Comparison of ENCODE assay signal across 17 cellular contexts in genomic region chr14:96893966-96894622, GRCh38.
DNase-seq lines count a peak whose midpoint lies in the region; ATAC-seq and TF ChIP-seq lines count a peak whose summit lies in the region.
"Had no signal": no experiment of that assay in that cellular context is flagged by ENCODE, and none has a peak within 500 bp of the region (broad histone marks: within the 10 kb centered on the region; RNA-seq: fewer than 3 reads in every experiment).

No MANE protein-coding gene starts in this region.

- no peak overlapping the region for H3K4me2 ChIP-seq in mammary epithelial cell (ENCODE audit: insufficient read depth, low read depth, low read length)

- no peaks in the 10 kb centered on the region for H3K27me3 Mint-ChIP-seq in MCF 10A (ENCODE audit: insufficient read depth, unreplicated experiment)
- no peaks in the 10 kb centered on the region for H3K27me3 Mint-ChIP-seq in activated T-helper 17 cell treated with anti-CD3 and anti-CD28 coated beads, Interleukin-2, amount 50 U/mL, for 72 hours

- intact Hi-C loops in MCF 10A (cut with micrococcal nuclease) (no loop called here), mammary epithelial cell (cut with micrococcal nuclease) (no loop called here)

- in situ Hi-C loops in mammary epithelial cell (cut with MboI; ENCODE audit: low sequenced_read_pairs in 2 of 2), result no loop called here

- H3K4me3 Mint-ChIP-seq in MCF 10A (ENCODE audit: unreplicated experiment), result no peak overlapping the region
- no peak overlapping the region for H3K4me3 Mint-ChIP-seq in activated T-helper 17 cell treated with anti-CD3 and anti-CD28 coated beads, Interleukin-2, amount 50 U/mL, for 72 hours
- no peak overlapping the region for H3K4me3 Mint-ChIP-seq in stimulated activated effector memory CD8-positive, alpha-beta T cell treated with anti-CD3 and anti-CD28 coated beads, Interleukin-12 subunit alpha, Interleukin-12 subunit beta, amount 100 ng/mL, for 72 hours

- peak overlapping the region; percentile 3 for H3K27ac Mint-ChIP-seq in MCF 10A (ENCODE audit: low read depth, unreplicated experiment)
- H3K27ac Mint-ChIP-seq in activated T-helper 17 cell treated with anti-CD3 and anti-CD28 coated beads, Interleukin-2, amount 50 U/mL, for 72 hours, result peak overlapping the region; percentile 10
- H3K27ac Mint-ChIP-seq in stimulated activated effector memory CD8-positive, alpha-beta T cell treated with anti-CD3 and anti-CD28 coated beads, Interleukin-12 subunit alpha, Interleukin-12 subunit beta, amount 100 ng/mL, for 72 hours, result peak overlapping the region; percentile 68

- POLR2A ChIA-PET in MCF 10A (lab: Yijun Ruan, JAX), result no interaction called here

- H3K27ac ChIP-seq in mammary epithelial cell (ENCODE audit: insufficient read depth, low read depth, low read length), result no peak overlapping the region
- H3K27ac ChIP-seq: C4-2B had no signal

- no peaks in the 10 kb centered on the region for H3K36me3 ChIP-seq in mammary epithelial cell (ENCODE audit: insufficient read depth, low read length)

- CTCF ChIA-PET in MCF 10A (lab: Yijun Ruan, JAX), result interaction anchor here (0.6 kb wide), 1 partner anchor 756 kb away, joined by 3 read pairs; no protein-coding TSS in a partner anchor
- CTCF ChIA-PET in mammary epithelial cell (lab: Charles Lee; ENCODE audit: low non-redundant PET), result no interaction called here

- H3K9me3 ChIP-seq in mammary epithelial cell (replicated peaks; ENCODE audit: insufficient read depth, low read length), result no peaks in the 10 kb centered on the region

- no peaks in the 10 kb centered on the region for H4K20me1 ChIP-seq in mammary epithelial cell (ENCODE audit: insufficient read depth, low read length)

- 91% methylated on average over 11 of the region's 12 CpGs for WGBS in mammary epithelial cell (ENCODE audit: low coverage, missing lambda C conversion rate)

- peak; percentile 14 for DNase-seq in activated CD4-positive, alpha-beta T cell treated with anti-CD3 and anti-CD28 coated beads for 48 hours
- DNase-seq in activated CD4-positive, alpha-beta T cell treated with anti-CD3 and anti-CD28 coated beads for 1 hour, result no peak
- DNase-seq in MCF 10A (ENCODE audit: unreplicated experiment) (no peak), mammary epithelial cell (no peak), left lobe of liver (ENCODE audit: low spot score) (no peak)
- no peak for DNase-seq in stimulated activated effector memory CD8-positive, alpha-beta T cell treated with anti-CD3 and anti-CD28 coated beads, Interleukin-12 subunit alpha, Interleukin-12 subunit beta, amount 100 ng/mL, for 72 hours (ENCODE audit: low spot score in 2 of 2)
- DNase-seq: GF-D8, Karpas-422, MM.1S, NCI-H1105, NCI-H1694 treated with DMSO at 0.1 percent for 48 hours, NCI-H2107, NCI-H2227 treated with DMSO at 0.1 percent for 48 hours, NCI-H524 had no signal

- H3K27me3 ChIP-seq in mammary epithelial cell (ENCODE audit: insufficient read depth, low read length), result no peaks in the 10 kb centered on the region

- H3K9me3 Mint-ChIP-seq in MCF 10A (ENCODE audit: unreplicated experiment), result no peaks in the 10 kb centered on the region
- H3K9me3 Mint-ChIP-seq in activated T-helper 17 cell treated with anti-CD3 and anti-CD28 coated beads, Interleukin-2, amount 50 U/mL, for 72 hours, result no peaks in the 10 kb centered on the region
- H3K9me3 Mint-ChIP-seq in stimulated activated effector memory CD8-positive, alpha-beta T cell treated with anti-CD3 and anti-CD28 coated beads, Interleukin-12 subunit alpha, Interleukin-12 subunit beta, amount 100 ng/mL, for 72 hours, result no peaks in the 10 kb centered on the region

- H3K4me1 Mint-ChIP-seq in MCF 10A (ENCODE audit: insufficient read depth, unreplicated experiment), result no peaks in the 10 kb centered on the region
- H3K4me1 Mint-ChIP-seq in activated T-helper 17 cell treated with anti-CD3 and anti-CD28 coated beads, Interleukin-2, amount 50 U/mL, for 72 hours, result peaks cover 6% of the 10 kb centered on the region
- H3K4me1 Mint-ChIP-seq in stimulated activated effector memory CD8-positive, alpha-beta T cell treated with anti-CD3 and anti-CD28 coated beads, Interleukin-12 subunit alpha, Interleukin-12 subunit beta, amount 100 ng/mL, for 72 hours, result peaks cover 7% of the 10 kb centered on the region

- TF ChIP-seq CTCF in MCF 10A (IDR thresholded peaks at IDR 0.05; ENCODE audit: unreplicated experiment), result no peak
- no peak for TF ChIP-seq CTCF in mammary epithelial cell (conservative IDR thresholded peaks at IDR 0.05 in 1 of 2, IDR thresholded peaks at IDR 0.05 in 1 of 2; ENCODE audit: extremely low read depth in 1 of 2, insufficient read depth in 1 of 2, low read depth in 1 of 2, low read length in 2 of 2)

- no peaks in the 10 kb centered on the region for H3K79me2 ChIP-seq in mammary epithelial cell (ENCODE audit: insufficient read depth, low read length)

- no peak overlapping the region for H2AFZ ChIP-seq in mammary epithelial cell (ENCODE audit: low read depth, low read length)

- no peaks in the 10 kb centered on the region for H3K4me1 ChIP-seq in mammary epithelial cell (ENCODE audit: insufficient read depth, low read length)

- no TSS peak for BruUV-seq in MCF 10A (replicated peaks; lab: Mats Ljungman, UMichigan)
- BruUV-seq in mammary epithelial cell (replicated peaks; lab: Mats Ljungman, UMichigan), result no TSS peak

- no peak overlapping the region for H3K9ac ChIP-seq in mammary epithelial cell (ENCODE audit: insufficient read depth, low read length)

- dilution Hi-C loops in mammary epithelial cell (cut with HindIII; ENCODE audit: low sequenced_read_pairs), result no loop called here

- peaks cover 7% of the 10 kb centered on the region for H3K36me3 Mint-ChIP-seq in MCF 10A (ENCODE audit: insufficient read depth, unreplicated experiment)
- H3K36me3 Mint-ChIP-seq in activated T-helper 17 cell treated with anti-CD3 and anti-CD28 coated beads, Interleukin-2, amount 50 U/mL, for 72 hours (ENCODE audit: low read depth), result no peaks in the 10 kb centered on the region
- no peaks in the 10 kb centered on the region for H3K36me3 Mint-ChIP-seq in stimulated activated effector memory CD8-positive, alpha-beta T cell treated with anti-CD3 and anti-CD28 coated beads, Interleukin-12 subunit alpha, Interleukin-12 subunit beta, amount 100 ng/mL, for 72 hours

- peak; percentile 86 for ATAC-seq in activated T-helper 17 cell treated with anti-CD3 and anti-CD28 coated beads, Interleukin-2, amount 50 U/mL, for 72 hours (replicated peaks)
- ATAC-seq in stimulated activated effector memory CD8-positive, alpha-beta T cell treated with anti-CD3 and anti-CD28 coated beads, Interleukin-12 subunit alpha, Interleukin-12 subunit beta, amount 100 ng/mL, for 72 hours, result no peak
- ATAC-seq in left lobe of liver, result no peak
- no peak for ATAC-seq in GM19035 (IDR thresholded peaks at IDR 0.05; ENCODE audit: unreplicated experiment)

- no peak overlapping the region for H3K4me3 ChIP-seq in mammary epithelial cell (replicated peaks in 1 of 3; ENCODE audit: insufficient read depth in 1 of 3, low read depth in 2 of 3, low read length in 3 of 3)

Comparison
In these comparisons a context has a peak if more than half of its experiments do, and no peak if none do; other contexts are left out.
1. H3K27ac Mint-ChIP-seq: peak in every context shown above with its lines; median percentile 68 in stimulated activated effector memory CD8-positive, alpha-beta T cell treated with anti-CD3 and anti-CD28 coated beads, Interleukin-12 subunit alpha, Interleukin-12 subunit beta, amount 100 ng/mL, for 72 hours; 10 in activated T-helper 17 cell treated with anti-CD3 and anti-CD28 coated beads, Interleukin-2, amount 50 U/mL, for 72 hours; 3 in MCF 10A.